9 cellular contexts compared by ENCODE assay signal in the genomic region with DNA sequence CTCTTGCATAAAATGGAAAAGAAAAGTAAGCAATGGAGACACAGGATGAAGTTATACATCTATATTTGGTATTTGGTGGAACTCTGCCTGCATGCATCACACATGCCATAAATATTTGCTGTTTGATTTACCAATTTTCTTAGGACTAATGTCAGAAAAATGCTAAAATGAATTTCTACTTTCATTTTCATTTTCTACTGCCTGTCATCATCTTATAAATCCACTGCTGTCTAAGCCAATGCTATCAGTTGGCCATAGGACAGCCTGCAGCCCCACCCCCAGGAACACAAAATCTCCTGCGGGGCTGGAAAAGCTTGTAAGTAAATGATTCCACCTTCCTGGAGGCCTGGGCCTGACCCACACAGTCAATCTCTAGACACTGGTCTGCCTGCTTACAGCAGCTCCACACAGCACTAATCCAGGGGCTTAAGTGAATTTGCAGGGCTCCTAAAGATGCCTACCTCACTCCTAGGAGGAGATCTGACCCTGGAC.
A peak's percentile ranks its signal among the peaks of the same experiment; 100 is the strongest.
DNase-seq lines count a peak whose midpoint lies in the region; ATAC-seq lines count a peak whose summit lies in the region.
"Had no signal": no experiment of that assay in that cellular context is flagged by ENCODE, and none has a peak within 500 bp of the region (broad histone marks: within the 10 kb centered on the region; RNA-seq: fewer than 3 reads in every experiment).

No MANE protein-coding gene starts in this region.

- peaks cover 6% of the 10 kb centered on the region for H3K27me3 Mint-ChIP-seq in activated CD4-positive, alpha-beta T cell treated with anti-CD3 and anti-CD28 coated beads, Interleukin-2, amount 10 ng/mL, durations not matched to agents 24 days and 14 days
- H3K27me3 Mint-ChIP-seq in T-helper 17 cell: peaks cover 7% of the 10 kb centered on the region

- peak overlapping the region; percentile 36 for H3K27ac Mint-ChIP-seq in activated CD4-positive, alpha-beta T cell treated with anti-CD3 and anti-CD28 coated beads, Interleukin-2, amount 10 ng/mL, durations not matched to agents 24 days and 14 days
- peak overlapping the region; percentile 32 for H3K27ac Mint-ChIP-seq in T-helper 17 cell

- peaks cover 8% of the 10 kb centered on the region for H3K4me1 Mint-ChIP-seq in activated CD4-positive, alpha-beta T cell treated with anti-CD3 and anti-CD28 coated beads, Interleukin-2, amount 10 ng/mL, durations not matched to agents 24 days and 14 days
- H3K4me1 Mint-ChIP-seq in T-helper 17 cell: peaks cover 10% of the 10 kb centered on the region

- DNase-seq in activated CD4-positive, alpha-beta T cell treated with anti-CD3 and anti-CD28 coated beads, Interleukin-2, amount 10 ng/mL, durations not matched to agents 24 days and 14 days: peak; percentile 69
- no peak for DNase-seq in activated CD4-positive, alpha-beta T cell treated with anti-CD3 and anti-CD28 coated beads, Interleukin-2, amount 50 U/mL, for 1 hour
- DNase-seq in T-helper 17 cell: no peak
- peak; percentile 36 for DNase-seq in left cardiac atrium
- DNase-seq in stromal cell of bone marrow (ENCODE audit: low read depth): peak; percentile 28
- no peak for DNase-seq in foreskin melanocyte
- DNase-seq in NCI-H1436 (lab: John Stamatoyannopoulos, UW): no peak

- ATAC-seq in T-helper 17 cell: no peak
- peak; percentile 48 to 79 for ATAC-seq in left cardiac atrium
- no peak for ATAC-seq in HG03432 (IDR thresholded peaks at IDR 0.05; ENCODE audit: unreplicated experiment)

- H3K9me3 Mint-ChIP-seq in activated CD4-positive, alpha-beta T cell treated with anti-CD3 and anti-CD28 coated beads, Interleukin-2, amount 10 ng/mL, durations not matched to agents 24 days and 14 days: no peaks in the 10 kb centered on the region

- H3K9me3 ChIP-seq in T-helper 17 cell (ENCODE audit: control insufficient read depth, low read length, poor library complexity, severe bottlenecking): no peaks in the 10 kb centered on the region
- H3K9me3 ChIP-seq: neutrophil had no signal

- intact Hi-C loops in activated CD4-positive, alpha-beta T cell treated with anti-CD3 and anti-CD28 coated beads, Interleukin-2, amount 10 ng/mL, durations not matched to agents 24 days and 14 days (cut with micrococcal nuclease): no loop called here
- intact Hi-C loops in left cardiac atrium (cut with DNase I): no loop called here

- H3K4me3 Mint-ChIP-seq in activated CD4-positive, alpha-beta T cell treated with anti-CD3 and anti-CD28 coated beads, Interleukin-2, amount 10 ng/mL, durations not matched to agents 24 days and 14 days: peak overlapping the region; percentile 26
- peak overlapping the region; percentile 71 for H3K4me3 Mint-ChIP-seq in T-helper 17 cell

- H3K36me3 Mint-ChIP-seq in activated CD4-positive, alpha-beta T cell treated with anti-CD3 and anti-CD28 coated beads, Interleukin-2, amount 10 ng/mL, durations not matched to agents 24 days and 14 days (ENCODE audit: low read depth): no peaks in the 10 kb centered on the region
- no peaks in the 10 kb centered on the region for H3K36me3 Mint-ChIP-seq in T-helper 17 cell (ENCODE audit: low read depth)

Comparison
In these comparisons a context has a peak if more than half of its experiments do, and no peak if none do; other contexts are left out.
1. DNase-seq: peak in activated CD4-positive, alpha-beta T cell treated with anti-CD3 and anti-CD28 coated beads, Interleukin-2, amount 10 ng/mL, durations not matched to agents 24 days and 14 days (single experiment), left cardiac atrium (single experiment) and stromal cell of bone marrow (single experiment); none in activated CD4-positive, alpha-beta T cell treated with anti-CD3 and anti-CD28 coated beads, Interleukin-2, amount 50 U/mL, for 1 hour (single experiment), T-helper 17 cell (0 of 3), foreskin melanocyte (single experiment) and NCI-H1436 (single experiment).
2. ATAC-seq: peak in left cardiac atrium (2 of 2); none in T-helper 17 cell (single experiment) and HG03432 (single experiment).